In the genomic region with DNA sequence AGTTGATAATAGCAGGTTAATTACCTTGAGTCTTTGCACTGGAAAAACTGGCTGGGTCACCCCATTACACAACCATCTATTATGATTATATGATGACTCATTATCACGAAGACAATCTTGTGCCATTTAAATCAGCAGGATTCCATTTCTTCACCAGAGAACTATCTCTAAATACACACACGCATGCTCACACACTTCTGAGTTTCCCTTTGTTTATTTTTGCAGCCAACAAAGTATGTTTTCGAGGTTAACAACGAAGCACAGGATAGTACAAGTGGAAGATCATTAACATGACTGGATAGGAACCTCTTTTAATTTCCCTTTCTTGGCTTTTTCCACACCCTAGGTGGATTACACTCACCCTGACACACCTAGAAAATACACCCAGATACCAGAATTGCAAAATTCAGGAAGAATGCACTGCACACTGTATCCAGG, we compare ENCODE assay signal across 8 cellular contexts. TPM values are rescaled to one million over a fixed set of nuclear protein-coding genes. Genes with fewer than 3 reads are reported as not detected.
DNase-seq lines count a peak whose midpoint lies in the region; ATAC-seq and TF ChIP-seq lines count a peak whose summit lies in the region.
"Had no signal": no experiment of that assay in that cellular context is flagged by ENCODE, and none has a peak within 500 bp of the region (broad histone marks: within the 10 kb centered on the region; RNA-seq: fewer than 3 reads in every experiment).

No MANE protein-coding gene starts in this region.

- intact Hi-C loops in transverse colon (cut with DNase I; ENCODE audit: low total_unique reads): no loop called here

- ATAC-seq in HG03520 (IDR thresholded peaks at IDR 0.05; ENCODE audit: unreplicated experiment): no peak

- 18 to 20% methylated on average over 4 of the region's 4 CpGs for WGBS in transverse colon (ENCODE audit: low coverage in 1 of 2), 2 donors

- CTCF ChIA-PET in HEK293 (lab: Yijun Ruan, JAX): no interaction called here

- H3K36me3 ChIP-seq in HEK293 (ENCODE audit: control insufficient read depth in 2 of 2, insufficient read depth in 1 of 2, low read length in 2 of 2): peaks cover 7 to 20% of the 10 kb centered on the region in 2 experiments; a peak in 2 of 3 replicates
- H3K36me3 ChIP-seq in transverse colon: peaks cover 0 to 4% (median 0%) of the 10 kb centered on the region in 4 donors
- H3K36me3 ChIP-seq: tibial nerve had no signal

- in situ Hi-C loops in transverse colon (cut with MboI; ENCODE audit: low pct_ligation_motif_present in 1 of 4, low pct_unique_long_range_greater_than_20kb in 1 of 4, low sequenced_read_pairs in 3 of 4): no loop called here

- no peak for TF ChIP-seq POLR2A in transverse colon (IDR thresholded peaks at IDR 0.05)

- POLR2A ChIA-PET in HEK293 (lab: Yijun Ruan, JAX): no interaction called here

- no peak for TF ChIP-seq CTCF in HEK293 (tag by site-specific recombination; IDR thresholded peaks at IDR 0.05)
- no peak for TF ChIP-seq CTCF in transverse colon (IDR thresholded peaks at IDR 0.05)

- H3K27ac ChIP-seq in HEK293 (ENCODE audit: extremely low read depth, low read depth, low read length) (peak overlapping the region; percentile 50; the same call in 1 of the 2 replicates), transverse colon (peak overlapping the region in 3 of 4 donors; percentile 25 to 36 (median 33))

- no peak for TF ChIP-seq EP300 in transverse colon (IDR thresholded peaks at IDR 0.05; ENCODE audit: low read depth)

- H3K9me3 ChIP-seq in HEK293 (ENCODE audit: control insufficient read depth, insufficient read depth, low read depth, low read length) (no peaks in the 10 kb centered on the region), transverse colon (no peaks in the 10 kb centered on the region)
- H3K9me3 ChIP-seq: tibial nerve had no signal

- H3K4me3 ChIP-seq in HEK293 (ENCODE audit: low read depth, low read length) (no peak overlapping the region), transverse colon (no peak overlapping the region)
- H3K4me3 ChIP-seq: tibial nerve had no signal

- peaks cover 35% of the 10 kb centered on the region for H3K4me1 ChIP-seq in HEK293 (ENCODE audit: control insufficient read depth, insufficient read depth, low read length)
- peaks cover 6 to 22% (median 9%) of the 10 kb centered on the region in 4 donors for H3K4me1 ChIP-seq in transverse colon

- no peaks in the 10 kb centered on the region for H3K27me3 ChIP-seq in transverse colon
- H3K27me3 ChIP-seq: tibial nerve had no signal

- DNase-seq in RKO (ENCODE audit: low spot score): peak; percentile 59
- peak; percentile 72 for DNase-seq in fibroblast of the conjunctiva (ENCODE audit: low read depth)
- peak; percentile 28 for DNase-seq in transverse colon
- DNase-seq in T-helper 1 cell: no peak
- no peak for DNase-seq in stimulated activated naive CD4-positive, alpha-beta T cell treated with Interleukin-2 at 50 U/mL for 16 hours (lab: John Stamatoyannopoulos, UW)

TF ChIP-seq in HEK293, 187 proteins besides CTCF, POLR2A, EP300 and RAD21 (continues in another document):
- peak; percentile 80 for TF ChIP-seq KLF10 (tag by site-specific recombination; IDR thresholded peaks at IDR 0.05)
- no peak for TF ChIP-seq HOXA7 (CRISPR knock-in tag; IDR thresholded peaks at IDR 0.05; ENCODE audit: borderline replicate concordance)
- peak; percentile 89; the same call in 1 of the 2 replicates for TF ChIP-seq GFI1B (tag by site-specific recombination; IDR thresholded peaks at IDR 0.05)
- TF ChIP-seq, protein P1, sequence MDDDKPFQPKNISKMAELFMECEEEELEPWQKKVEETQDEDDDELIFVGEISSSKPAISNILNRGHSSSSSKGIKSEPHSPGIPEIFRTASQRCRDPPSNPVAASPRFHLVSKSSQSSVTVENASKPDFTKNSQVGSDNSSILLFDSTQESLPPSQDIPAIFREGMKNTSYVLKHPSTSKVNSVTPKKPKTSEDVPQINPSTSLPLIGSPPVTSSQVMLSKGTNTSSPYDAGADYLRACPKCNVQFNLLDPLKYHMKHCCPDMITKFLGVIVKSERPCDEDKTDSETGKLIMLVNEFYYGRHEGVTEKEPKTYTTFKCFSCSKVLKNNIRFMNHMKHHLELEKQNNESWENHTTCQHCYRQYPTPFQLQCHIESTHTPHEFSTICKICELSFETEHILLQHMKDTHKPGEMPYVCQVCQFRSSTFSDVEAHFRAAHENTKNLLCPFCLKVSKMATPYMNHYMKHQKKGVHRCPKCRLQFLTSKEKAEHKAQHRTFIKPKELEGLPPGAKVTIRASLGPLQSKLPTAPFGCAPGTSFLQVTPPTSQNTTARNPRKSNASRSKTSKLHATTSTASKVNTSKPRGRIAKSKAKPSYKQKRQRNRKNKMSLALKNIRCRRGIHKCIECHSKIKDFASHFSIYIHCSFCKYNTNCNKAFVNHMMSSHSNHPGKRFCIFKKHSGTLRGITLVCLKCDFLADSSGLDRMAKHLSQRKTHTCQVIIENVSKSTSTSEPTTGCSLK (tag by site-specific recombination; IDR thresholded peaks at IDR 0.05): no peak
- peak; percentile 68; the same call in 1 of the 2 replicates for TF ChIP-seq ZNF660 (tag by site-specific recombination; IDR thresholded peaks at IDR 0.05)
- TF ChIP-seq ZNF24 (tag by site-specific recombination; IDR thresholded peaks at IDR 0.05): peak; percentile 91
- TF ChIP-seq, protein P2, sequence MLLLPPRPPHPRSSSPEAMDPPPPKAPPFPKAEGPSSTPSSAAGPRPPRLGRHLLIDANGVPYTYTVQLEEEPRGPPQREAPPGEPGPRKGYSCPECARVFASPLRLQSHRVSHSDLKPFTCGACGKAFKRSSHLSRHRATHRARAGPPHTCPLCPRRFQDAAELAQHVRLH (tag by site-specific recombination; IDR thresholded peaks at IDR 0.05): peak; percentile 68; the same call in 1 of the 2 replicates
- TF ChIP-seq ZNF214 (tag by site-specific recombination; IDR thresholded peaks at IDR 0.05; ENCODE audit: borderline replicate concordance): no peak
- TF ChIP-seq ZNF530 (tag by site-specific recombination; IDR thresholded peaks at IDR 0.05; ENCODE audit: low read depth): no peak
- TF ChIP-seq SCRT1 (tag by site-specific recombination; IDR thresholded peaks at IDR 0.05; ENCODE audit: borderline replicate concordance): peak; percentile 60; the same call in 1 of the 2 replicates
- TF ChIP-seq ZNF169 (tag by site-specific recombination; IDR thresholded peaks at IDR 0.05): no peak
- TF ChIP-seq, protein P3, sequence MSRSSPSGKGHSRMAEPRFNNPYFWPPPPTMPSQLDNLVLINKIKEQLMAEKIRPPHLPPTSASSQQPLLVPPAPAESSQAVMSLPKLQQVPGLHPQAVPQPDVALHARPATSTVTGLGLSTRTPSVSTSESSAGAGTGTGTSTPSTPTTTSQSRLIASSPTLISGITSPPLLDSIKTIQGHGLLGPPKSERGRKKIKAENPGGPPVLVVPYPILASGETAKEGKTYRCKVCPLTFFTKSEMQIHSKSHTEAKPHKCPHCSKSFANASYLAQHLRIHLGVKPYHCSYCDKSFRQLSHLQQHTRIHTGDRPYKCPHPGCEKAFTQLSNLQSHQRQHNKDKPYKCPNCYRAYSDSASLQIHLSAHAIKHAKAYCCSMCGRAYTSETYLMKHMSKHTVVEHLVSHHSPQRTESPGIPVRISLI (tag by site-specific recombination; IDR thresholded peaks at IDR 0.05): no peak
- no peak for TF ChIP-seq ZNF350 (tag by site-specific recombination; IDR thresholded peaks at IDR 0.05)
- no peak for TF ChIP-seq ZNF626 (tag by site-specific recombination; IDR thresholded peaks at IDR 0.05)
- TF ChIP-seq WT1 (tag by site-specific recombination; IDR thresholded peaks at IDR 0.05): peak; percentile 69; the same call in 1 of the 2 replicates
- peak; percentile 21 for TF ChIP-seq ZNF335 (tag by site-specific recombination; conservative IDR thresholded peaks at IDR 0.05)
- TF ChIP-seq MYNN (tag by site-specific recombination; IDR thresholded peaks at IDR 0.05; ENCODE audit: borderline replicate concordance): no peak
- TF ChIP-seq, protein P4, sequence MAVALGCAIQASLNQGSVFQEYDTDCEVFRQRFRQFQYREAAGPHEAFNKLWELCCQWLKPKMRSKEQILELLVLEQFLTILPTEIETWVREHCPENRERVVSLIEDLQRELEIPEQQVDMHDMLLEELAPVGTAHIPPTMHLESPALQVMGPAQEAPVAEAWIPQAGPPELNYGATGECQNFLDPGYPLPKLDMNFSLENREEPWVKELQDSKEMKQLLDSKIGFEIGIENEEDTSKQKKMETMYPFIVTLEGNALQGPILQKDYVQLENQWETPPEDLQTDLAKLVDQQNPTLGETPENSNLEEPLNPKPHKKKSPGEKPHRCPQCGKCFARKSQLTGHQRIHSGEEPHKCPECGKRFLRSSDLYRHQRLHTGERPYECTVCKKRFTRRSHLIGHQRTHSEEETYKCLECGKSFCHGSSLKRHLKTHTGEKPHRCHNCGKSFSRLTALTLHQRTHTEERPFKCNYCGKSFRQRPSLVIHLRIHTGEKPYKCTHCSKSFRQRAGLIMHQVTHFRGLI (tag by site-specific recombination; IDR thresholded peaks at IDR 0.05): no peak; the same call in 1 of the 2 replicates
- TF ChIP-seq ZNF701 (tag by site-specific recombination; IDR thresholded peaks at IDR 0.05): no peak
- TF ChIP-seq, protein P5, sequence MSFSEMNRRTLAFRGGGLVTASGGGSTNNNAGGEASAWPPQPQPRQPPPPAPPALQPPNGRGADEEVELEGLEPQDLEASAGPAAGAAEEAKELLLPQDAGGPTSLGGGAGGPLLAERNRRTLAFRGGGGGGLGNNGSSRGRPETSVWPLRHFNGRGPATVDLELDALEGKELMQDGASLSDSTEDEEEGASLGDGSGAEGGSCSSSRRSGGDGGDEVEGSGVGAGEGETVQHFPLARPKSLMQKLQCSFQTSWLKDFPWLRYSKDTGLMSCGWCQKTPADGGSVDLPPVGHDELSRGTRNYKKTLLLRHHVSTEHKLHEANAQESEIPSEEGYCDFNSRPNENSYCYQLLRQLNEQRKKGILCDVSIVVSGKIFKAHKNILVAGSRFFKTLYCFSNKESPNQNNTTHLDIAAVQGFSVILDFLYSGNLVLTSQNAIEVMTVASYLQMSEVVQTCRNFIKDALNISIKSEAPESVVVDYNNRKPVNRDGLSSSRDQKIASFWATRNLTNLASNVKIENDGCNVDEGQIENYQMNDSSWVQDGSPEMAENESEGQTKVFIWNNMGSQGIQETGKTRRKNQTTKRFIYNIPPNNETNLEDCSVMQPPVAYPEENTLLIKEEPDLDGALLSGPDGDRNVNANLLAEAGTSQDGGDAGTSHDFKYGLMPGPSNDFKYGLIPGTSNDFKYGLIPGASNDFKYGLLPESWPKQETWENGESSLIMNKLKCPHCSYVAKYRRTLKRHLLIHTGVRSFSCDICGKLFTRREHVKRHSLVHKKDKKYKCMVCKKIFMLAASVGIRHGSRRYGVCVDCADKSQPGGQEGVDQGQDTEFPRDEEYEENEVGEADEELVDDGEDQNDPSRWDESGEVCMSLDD (tag by site-specific recombination; IDR thresholded peaks at IDR 0.05): no peak
- no peak for TF ChIP-seq ZNF311 (tag by site-specific recombination; IDR thresholded peaks at IDR 0.05; ENCODE audit: borderline replicate concordance)
- TF ChIP-seq KLF16 (tag by site-specific recombination; IDR thresholded peaks at IDR 0.05): 0 out of 2 replicates have a peak, but pooled peaks have one; percentile 24

RNA-seq across cellular contexts. Expression of a gene that starts 18.9 kb away (rescaled TPM):
- 10 to 100 TPM; 18.1 to 73.0 (median 55.5) TPM for total RNA-seq in transverse colon

Comparison
In these comparisons a context has a peak if more than half of its experiments do, and no peak if none do; other contexts are left out.
1. DNase-seq: peak in RKO (single experiment), fibroblast of the conjunctiva (single experiment) and transverse colon (single experiment); none in T-helper 1 cell (0 of 5) and stimulated activated naive CD4-positive, alpha-beta T cell treated with Interleukin-2 at 50 U/mL for 16 hours (single experiment).